In the genomic region with DNA sequence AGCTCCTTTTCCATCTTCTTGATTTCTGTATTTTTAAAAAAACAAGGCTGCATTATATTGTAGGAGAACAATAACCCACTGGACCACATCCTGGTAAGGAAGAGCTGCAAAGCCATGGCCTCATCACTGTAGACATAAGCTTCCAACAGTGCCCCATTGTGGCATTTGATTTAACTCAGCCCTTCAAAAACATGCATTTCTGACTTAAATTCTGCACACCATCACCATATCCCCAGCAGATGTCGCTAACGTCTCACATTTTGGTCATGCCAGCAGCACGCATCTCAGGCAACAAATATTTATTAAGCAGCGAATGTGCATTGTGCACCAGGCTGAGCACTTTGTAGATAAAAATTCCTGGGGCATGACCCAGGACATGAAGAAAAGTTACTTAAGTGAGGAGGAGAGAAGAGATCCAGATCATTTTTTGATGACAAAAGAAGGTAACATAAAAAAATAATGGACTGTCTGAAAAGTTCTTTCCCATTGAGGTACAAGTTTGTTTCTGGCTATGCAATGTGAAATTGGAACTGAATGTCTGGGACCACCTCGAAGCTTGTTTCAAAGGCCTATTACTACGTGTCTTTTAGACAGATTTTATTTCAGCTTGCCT, we compare ENCODE assay signal across 9 cellular contexts.
DNase-seq lines count a peak whose midpoint lies in the region; ATAC-seq and TF ChIP-seq lines count a peak whose summit lies in the region.
"Had no signal": no experiment of that assay in that cellular context is flagged by ENCODE, and none has a peak within 500 bp of the region (broad histone marks: within the 10 kb centered on the region; RNA-seq: fewer than 3 reads in every experiment).

No MANE protein-coding gene starts in this region.

- no peak for TF ChIP-seq EP300 in Ishikawa (IDR thresholded peaks at IDR 0.05; ENCODE audit: borderline replicate concordance)

- no peak overlapping the region for H3K4me2 ChIP-seq in OCI-LY3 (ENCODE audit: low read length)

- DNase-seq in CD4-positive, alpha-beta T cell = peak; percentile 33 to 54 (median 42)
- DNase-seq in activated T-cell treated with anti-CD3 and anti-CD28 coated beads for 1 hour (ENCODE audit: low read depth) (peak; percentile 34), epithelial cell of proximal tubule (ENCODE audit: low read depth) (peak; percentile 44), naive B cell (peak; percentile 66)
- DNase-seq in stimulated activated naive B cell treated with anti-CD40 and anti-IgM and Interleukin-4, amounts not matched to agents 10 μg/mL and 1 μg/mL and 100 μg/mL, for 72 hours = peak; percentile 48

- TF ChIP-seq RAD21 in Ishikawa (IDR thresholded peaks at IDR 0.05; ENCODE audit: low read depth) = peak; percentile 95

- no peaks in the 10 kb centered on the region for H3K36me3 ChIP-seq in OCI-LY3 (replicated peaks; ENCODE audit: low read depth, low read length)

- no peaks in the 10 kb centered on the region for H3K36me3 Mint-ChIP-seq in CD4-positive, alpha-beta T cell (ENCODE audit: low read depth)
- no peaks in the 10 kb centered on the region for H3K36me3 Mint-ChIP-seq in naive B cell
- no peaks in the 10 kb centered on the region for H3K36me3 Mint-ChIP-seq in stimulated activated naive B cell treated with anti-CD40 and anti-IgM and Interleukin-4, amounts not matched to agents 10 μg/mL and 1 μg/mL and 100 μg/mL, for 72 hours
- H3K36me3 Mint-ChIP-seq: IgD-negative memory B cell had no signal

- H3K9me3 Mint-ChIP-seq in CD4-positive, alpha-beta T cell = no peaks in the 10 kb centered on the region
- no peaks in the 10 kb centered on the region for H3K9me3 Mint-ChIP-seq in naive B cell
- H3K9me3 Mint-ChIP-seq in stimulated activated naive B cell treated with anti-CD40 and anti-IgM and Interleukin-4, amounts not matched to agents 10 μg/mL and 1 μg/mL and 100 μg/mL, for 72 hours = no peaks in the 10 kb centered on the region
- H3K9me3 Mint-ChIP-seq: IgD-negative memory B cell had no signal

- POLR2A ChIA-PET in CD4-positive, alpha-beta T cell (lab: Charles Lee) = no interaction called here

- no peaks in the 10 kb centered on the region for H3K27me3 ChIP-seq in CD4-positive, alpha-beta T cell (ENCODE audit: control insufficient read depth, insufficient read depth, low read length)
- H3K27me3 ChIP-seq in OCI-LY3 (ENCODE audit: low read depth, low read length) = no peaks in the 10 kb centered on the region

- H3K79me2 ChIP-seq in OCI-LY3 (ENCODE audit: low read length) = no peaks in the 10 kb centered on the region

- no peaks in the 10 kb centered on the region for H3K4me1 ChIP-seq in OCI-LY3 (ENCODE audit: low read length)

- no peak overlapping the region for H3K4me3 Mint-ChIP-seq in CD4-positive, alpha-beta T cell
- no peak overlapping the region for H3K4me3 Mint-ChIP-seq in naive B cell
- H3K4me3 Mint-ChIP-seq in stimulated activated naive B cell treated with anti-CD40 and anti-IgM and Interleukin-4, amounts not matched to agents 10 μg/mL and 1 μg/mL and 100 μg/mL, for 72 hours = no peak overlapping the region
- H3K4me3 Mint-ChIP-seq: IgD-negative memory B cell had no signal

- H3K4me3 ChIP-seq in OCI-LY3 (ENCODE audit: low read length) = no peak overlapping the region
- H3K4me3 ChIP-seq in epithelial cell of proximal tubule (ENCODE audit: low read depth, low read length) = no peak overlapping the region

- H3K9ac ChIP-seq in OCI-LY3 (ENCODE audit: low read length) = no peak overlapping the region

- H2AFZ ChIP-seq in OCI-LY3 (ENCODE audit: low read depth, low read length) = no peak overlapping the region

- H3K27ac Mint-ChIP-seq in CD4-positive, alpha-beta T cell = no peak overlapping the region
- H3K27ac Mint-ChIP-seq in naive B cell = no peak overlapping the region
- H3K27ac Mint-ChIP-seq in stimulated activated naive B cell treated with anti-CD40 and anti-IgM and Interleukin-4, amounts not matched to agents 10 μg/mL and 1 μg/mL and 100 μg/mL, for 72 hours = no peak overlapping the region
- H3K27ac Mint-ChIP-seq: IgD-negative memory B cell had no signal

- no peak overlapping the region for H3K27ac ChIP-seq in CD4-positive, alpha-beta T cell (ENCODE audit: low read depth, low read length)
- H3K27ac ChIP-seq in OCI-LY3 (ENCODE audit: low read length) = no peak overlapping the region

- peak; percentile 77 for ATAC-seq in CD4-positive, alpha-beta T cell (ENCODE audit: poor library complexity)
- ATAC-seq in GM19455 (IDR thresholded peaks at IDR 0.05; ENCODE audit: unreplicated experiment) (peak; percentile 64), naive B cell (ENCODE audit: low read depth in 2 of 2) (peak; percentile 82 to 91)
- ATAC-seq in stimulated activated naive B cell treated with anti-CD40 and anti-IgM and Interleukin-4, amounts not matched to agents 10 μg/mL and 1 μg/mL and 100 μg/mL, for 72 hours (replicated peaks) = peak; percentile 88 to 94

- H4K20me1 ChIP-seq in OCI-LY3 (ENCODE audit: insufficient read depth, low read length) = no peaks in the 10 kb centered on the region

- H3K4me1 Mint-ChIP-seq in CD4-positive, alpha-beta T cell (ENCODE audit: low read depth) = no peaks in the 10 kb centered on the region
- H3K4me1 Mint-ChIP-seq in naive B cell = peaks cover 0 to 3% (median 0%) of the 10 kb centered on the region in 3 donors
- H3K4me1 Mint-ChIP-seq in stimulated activated naive B cell treated with anti-CD40 and anti-IgM and Interleukin-4, amounts not matched to agents 10 μg/mL and 1 μg/mL and 100 μg/mL, for 72 hours = no peaks in the 10 kb centered on the region

- H3K27me3 Mint-ChIP-seq in CD4-positive, alpha-beta T cell = peaks cover 5% of the 10 kb centered on the region
- peaks cover 0 to 5% (median 4%) of the 10 kb centered on the region in 3 donors for H3K27me3 Mint-ChIP-seq in naive B cell
- no peaks in the 10 kb centered on the region for H3K27me3 Mint-ChIP-seq in stimulated activated naive B cell treated with anti-CD40 and anti-IgM and Interleukin-4, amounts not matched to agents 10 μg/mL and 1 μg/mL and 100 μg/mL, for 72 hours

- intact Hi-C loops in CD4-positive, alpha-beta T cell (cut with DNase I, micrococcal nuclease) = loop anchor here (1.0 kb wide), 2 partner anchors 379 to 390 kb away; a partner anchor contains a TSS

- H3K9me3 ChIP-seq in CD4-positive, alpha-beta T cell (ENCODE audit: control insufficient read depth, low read length) = no peaks in the 10 kb centered on the region
- no peaks in the 10 kb centered on the region for H3K9me3 ChIP-seq in OCI-LY3 (ENCODE audit: insufficient read depth, low read length)

- TF ChIP-seq CTCF in CD4-positive, alpha-beta T cell (IDR thresholded peaks at IDR 0.05) = peak; percentile 87
- TF ChIP-seq CTCF in OCI-LY3 (IDR thresholded peaks at IDR 0.05; ENCODE audit: low read depth, low read length) (peak; percentile 74), epithelial cell of proximal tubule (conservative IDR thresholded peaks at IDR 0.05; ENCODE audit: low read depth, low read length) (peak; percentile 85)

- CTCF ChIA-PET in CD4-positive, alpha-beta T cell (lab: Charles Lee) = interaction anchor here (0.7 to 1.4 kb wide), 4 partner anchors 27 to 392 kb away, joined by 3 to 4 read pairs (median 3); a partner anchor contains a TSS

TF ChIP-seq in Ishikawa, 13 proteins besides CTCF, POLR2A, EP300 and RAD21:
- TF ChIP-seq CREB1 (IDR thresholded peaks at IDR 0.05; ENCODE audit: low read depth) (no peak), CEBPB (IDR thresholded peaks at IDR 0.05) (no peak), TCF12 (IDR thresholded peaks at IDR 0.05; ENCODE audit: low read depth) (no peak), EGR1 (IDR thresholded peaks at IDR 0.05) (no peak), FOXM1 (IDR thresholded peaks at IDR 0.05; ENCODE audit: borderline replicate concordance, low read depth) (no peak), TAF1 (IDR thresholded peaks at IDR 0.05; ENCODE audit: low read depth) (no peak)
- TF ChIP-seq, protein P1, sequence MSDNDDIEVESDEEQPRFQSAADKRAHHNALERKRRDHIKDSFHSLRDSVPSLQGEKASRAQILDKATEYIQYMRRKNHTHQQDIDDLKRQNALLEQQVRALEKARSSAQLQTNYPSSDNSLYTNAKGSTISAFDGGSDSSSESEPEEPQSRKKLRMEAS (IDR thresholded peaks at IDR 0.05) = no peak
- TF ChIP-seq, protein P2, sequence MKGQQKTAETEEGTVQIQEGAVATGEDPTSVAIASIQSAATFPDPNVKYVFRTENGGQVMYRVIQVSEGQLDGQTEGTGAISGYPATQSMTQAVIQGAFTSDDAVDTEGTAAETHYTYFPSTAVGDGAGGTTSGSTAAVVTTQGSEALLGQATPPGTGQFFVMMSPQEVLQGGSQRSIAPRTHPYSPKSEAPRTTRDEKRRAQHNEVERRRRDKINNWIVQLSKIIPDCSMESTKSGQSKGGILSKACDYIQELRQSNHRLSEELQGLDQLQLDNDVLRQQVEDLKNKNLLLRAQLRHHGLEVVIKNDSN (IDR thresholded peaks at IDR 0.05) = no peak
